8 cellular contexts compared by ENCODE assay signal in the genomic region with DNA sequence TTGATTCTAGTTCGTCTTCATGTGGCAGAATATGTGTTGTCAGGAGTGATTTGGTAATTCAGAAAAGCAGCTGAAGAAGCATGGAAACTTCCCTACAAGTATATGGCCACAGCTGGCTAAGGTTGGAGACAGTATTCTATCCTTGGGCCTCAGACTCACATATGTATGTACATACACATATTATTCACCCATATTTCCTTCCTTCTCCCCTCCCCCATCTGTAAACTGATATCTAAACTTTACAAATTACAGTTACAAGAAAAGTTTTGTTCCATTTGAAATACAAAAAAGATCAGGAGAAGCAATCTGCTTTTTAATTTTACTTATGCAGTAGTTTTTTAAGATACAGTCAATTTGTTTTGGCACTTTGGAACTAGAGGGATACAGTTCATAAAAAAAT. TPM values are rescaled to one million over a fixed set of nuclear protein-coding genes. Genes with fewer than 3 reads are reported as not detected.
DNase-seq lines count a peak whose midpoint lies in the region; ATAC-seq and TF ChIP-seq lines count a peak whose summit lies in the region.

No MANE protein-coding gene starts in this region.

- H3K4me3 ChIP-seq in GM12865 (ENCODE audit: low read depth, low read length) (peak overlapping the region; percentile 97), dorsolateral prefrontal cortex (peak overlapping the region in 50 of 59 donors; percentile 71 to 100 (median 94)), parathyroid adenoma (ENCODE audit: low read depth, low read length) (peak overlapping the region; percentile 73)

- peak; percentile 33 for DNase-seq in GM12865 (ENCODE audit: low read depth)
- DNase-seq in NAMALWA (ENCODE audit: low spot score) = peak; percentile 34
- no peak for DNase-seq in dorsolateral prefrontal cortex
- DNase-seq in NCI-H1048 (lab: John Stamatoyannopoulos, UW) = no peak
- DNase-seq in epidermal melanocyte (ENCODE audit: insufficient read length, low spot score) = no peak

- TF ChIP-seq CTCF in GM12865 (IDR thresholded peaks at IDR 0.05; ENCODE audit: insufficient read depth, low read depth, low read length, missing control alignments) (no peak), dorsolateral prefrontal cortex (IDR thresholded peaks at IDR 0.05 in 54 of 56, conservative IDR thresholded peaks at IDR 0.05 in 2 of 56; ENCODE audit: low read depth in 1 of 56, partially characterized antibody in 56 of 56) (no peak), parathyroid adenoma (IDR thresholded peaks at IDR 0.05) (no peak)

- intact Hi-C loops in dorsolateral prefrontal cortex (cut with DNase I) = loop anchor here (5.0 to 10.0 kb wide), 3 partner anchors 75 to 373 kb away; a partner anchor contains a TSS

- peaks cover 36% of the 10 kb centered on the region for H3K79me2 ChIP-seq in parathyroid adenoma

- no peaks in the 10 kb centered on the region for H3K36me3 ChIP-seq in parathyroid adenoma (ENCODE audit: control insufficient read depth, insufficient read depth, low read length)

- H3K27ac ChIP-seq in dorsolateral prefrontal cortex (peak overlapping the region in 15 of 59 donors; percentile 0 to 100 (median 100)), parathyroid adenoma (peak overlapping the region; percentile 9)

- H3K27me3 ChIP-seq in dorsolateral prefrontal cortex = no peaks in the 10 kb centered on the region
- no peaks in the 10 kb centered on the region for H3K27me3 ChIP-seq in parathyroid adenoma (ENCODE audit: control insufficient read depth, insufficient read depth, low read length)

- no peaks in the 10 kb centered on the region for H3K9me3 ChIP-seq in parathyroid adenoma (ENCODE audit: control insufficient read depth, low read length)

- H3K4me1 ChIP-seq in parathyroid adenoma = peaks cover 13% of the 10 kb centered on the region

- no peak overlapping the region for H3K9ac ChIP-seq in parathyroid adenoma

- ATAC-seq in GM21360 (IDR thresholded peaks at IDR 0.05; ENCODE audit: unreplicated experiment) (no peak), HG02798 (IDR thresholded peaks at IDR 0.05; ENCODE audit: poor library complexity, unreplicated experiment) (no peak)

- no peak overlapping the region for H2AFZ ChIP-seq in parathyroid adenoma

- H3K4me2 ChIP-seq in parathyroid adenoma (ENCODE audit: low read length) = peak overlapping the region; percentile 71

RNA-seq across cellular contexts. Expression of a gene that starts 3.1 kb away (rescaled TPM):
- total RNA-seq in dorsolateral prefrontal cortex = 10 to 100 TPM; 41.4 to 79.2 (median 59.4) TPM

Comparison
In these comparisons a context has a peak if more than half of its experiments do, and no peak if none do; other contexts are left out.
1. DNase-seq: peak in GM12865 (single experiment) and NAMALWA (single experiment); none in dorsolateral prefrontal cortex (0 of 10), NCI-H1048 (single experiment) and epidermal melanocyte (single experiment).
2. Peak in every context shown above with its lines, with median percentiles within 50 percentile points of each other: H3K4me3 ChIP-seq.